28 cellular contexts compared by ENCODE assay signal in the genomic region with DNA sequence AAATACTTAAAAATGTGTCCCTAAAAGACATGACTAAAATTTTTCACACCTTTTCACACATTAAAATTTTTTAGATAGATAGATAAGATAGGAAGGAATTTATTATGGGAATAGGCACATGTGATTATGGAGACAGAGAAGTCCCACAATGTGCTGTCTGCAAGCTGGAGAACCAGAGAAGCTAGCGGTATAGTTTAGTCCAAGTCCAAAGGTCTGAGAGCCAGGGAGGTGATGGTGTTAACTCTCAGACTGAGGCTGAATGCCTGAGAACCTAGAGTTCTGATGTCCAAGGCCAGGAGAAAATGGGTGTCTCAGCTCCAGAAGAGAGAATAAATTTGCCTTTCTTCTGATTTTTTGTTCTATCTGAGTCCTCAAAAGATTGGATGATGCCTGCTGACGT.
"Had no signal": no experiment of that assay in that cellular context is flagged by ENCODE, and none has a peak within 500 bp of the region (broad histone marks: within the 10 kb centered on the region; RNA-seq: fewer than 3 reads in every experiment).

No MANE protein-coding gene starts in this region.

- H2AFZ ChIP-seq: neural progenitor cell, parathyroid adenoma had no signal

- H3K27ac Mint-ChIP-seq: natural killer cell; nephron; neural progenitor cell; progenitor cell of endocrine pancreas; stimulated activated effector memory CD8-positive, alpha-beta T cell treated with anti-CD3 and anti-CD28 coated beads, Interleukin-12 subunit alpha, Interleukin-12 subunit beta, amount 100 ng/mL, for 72 hours; stimulated activated naive B cell treated with anti-CD40 and anti-IgM and Interleukin-4, amounts not matched to agents 10 μg/mL and 1 μg/mL and 100 μg/mL, for 72 hours; stimulated activated naive CD8-positive, alpha-beta T cell treated with anti-CD3 and anti-CD28 coated beads, Interleukin-15, Interleukin-2, amounts not matched to agents 100 ng/mL and 50 ng/mL, for 24 hours had no signal

- H3K4me2 ChIP-seq: neural progenitor cell had no signal

- H3K9me3 Mint-ChIP-seq: natural killer cell; nephron; stimulated activated effector memory CD8-positive, alpha-beta T cell treated with anti-CD3 and anti-CD28 coated beads, Interleukin-12 subunit alpha, Interleukin-12 subunit beta, amount 100 ng/mL, for 72 hours; stimulated activated naive B cell treated with anti-CD40 and anti-IgM and Interleukin-4, amounts not matched to agents 10 μg/mL and 1 μg/mL and 100 μg/mL, for 72 hours; stimulated activated naive CD8-positive, alpha-beta T cell treated with anti-CD3 and anti-CD28 coated beads, Interleukin-15, Interleukin-2, amounts not matched to agents 100 ng/mL and 50 ng/mL, for 24 hours had no signal

- H3K79me2 ChIP-seq: parathyroid adenoma had no signal

- H3K4me1 ChIP-seq: parathyroid adenoma, vagina had no signal

- H3K9me3 ChIP-seq: ovary, psoas muscle, stomach, thoracic aorta, thyroid gland, tibial nerve, upper lobe of left lung, vagina had no signal

- H3K27me3 Mint-ChIP-seq: progenitor cell of endocrine pancreas; stimulated activated naive B cell treated with anti-CD40 and anti-IgM and Interleukin-4, amounts not matched to agents 10 μg/mL and 1 μg/mL and 100 μg/mL, for 72 hours; stimulated activated naive CD8-positive, alpha-beta T cell treated with anti-CD3 and anti-CD28 coated beads, Interleukin-15, Interleukin-2, amounts not matched to agents 100 ng/mL and 50 ng/mL, for 24 hours had no signal

- H3K27ac ChIP-seq: neural progenitor cell, ovary, parathyroid adenoma, psoas muscle, skin epidermis, stomach, thoracic aorta, thyroid gland, tibial nerve, upper lobe of left lung, vagina had no signal

- FAIRE-seq: urothelium cell line had no signal

- H3K4me1 Mint-ChIP-seq: natural killer cell; stimulated activated effector memory CD8-positive, alpha-beta T cell treated with anti-CD3 and anti-CD28 coated beads, Interleukin-12 subunit alpha, Interleukin-12 subunit beta, amount 100 ng/mL, for 72 hours; stimulated activated naive B cell treated with anti-CD40 and anti-IgM and Interleukin-4, amounts not matched to agents 10 μg/mL and 1 μg/mL and 100 μg/mL, for 72 hours had no signal

- ATAC-seq: natural killer cell; psoas muscle; right cardiac atrium; sciatic nerve; stimulated activated effector memory CD8-positive, alpha-beta T cell treated with anti-CD3 and anti-CD28 coated beads, Interleukin-12 subunit alpha, Interleukin-12 subunit beta, amount 100 ng/mL, for 72 hours; stimulated activated naive B cell treated with anti-CD40 and anti-IgM and Interleukin-4, amounts not matched to agents 10 μg/mL and 1 μg/mL and 100 μg/mL, for 72 hours had no signal

- DNase-seq: natural killer cell; occipital lobe; ovary; posterior cingulate gyrus; psoas muscle; right cardiac atrium; stimulated activated CD4-positive, alpha-beta T cell treated with anti-CD3 and anti-CD28 coated beads, Interleukin-15, amount 100 ng/mL, for 24 hours; stimulated activated CD4-positive, alpha-beta T cell treated with anti-CD3 and anti-CD28 coated beads, Interleukin-2, amount 100 ng/mL, for 24 hours; stimulated activated CD4-positive, alpha-beta T cell treated with anti-CD3 and anti-CD28 coated beads, Interleukin-2, amount 100 ng/mL, for 48 hours; stimulated activated CD4-positive, alpha-beta T cell treated with anti-CD3 and anti-CD28 coated beads, Interleukin-4, amount 100 ng/mL, for 24 hours; stimulated activated naive B cell treated with anti-CD40 and anti-IgM and Interleukin-4, amounts not matched to agents 10 μg/mL and 1 μg/mL and 100 μg/mL, for 72 hours; stimulated activated naive CD4-positive, alpha-beta T cell treated with Interleukin-2 at 50 U/mL for 16 hours; stomach; thyroid gland; trophoblast cell; upper lobe of left lung had no signal

- H3K36me3 ChIP-seq: neural progenitor cell, ovary, thoracic aorta, thyroid gland, tibial nerve, vagina had no signal

- H3K4me3 Mint-ChIP-seq: natural killer cell; nephron; neural progenitor cell; stimulated activated effector memory CD8-positive, alpha-beta T cell treated with anti-CD3 and anti-CD28 coated beads, Interleukin-12 subunit alpha, Interleukin-12 subunit beta, amount 100 ng/mL, for 72 hours; stimulated activated naive B cell treated with anti-CD40 and anti-IgM and Interleukin-4, amounts not matched to agents 10 μg/mL and 1 μg/mL and 100 μg/mL, for 72 hours; stimulated activated naive CD8-positive, alpha-beta T cell treated with anti-CD3 and anti-CD28 coated beads, Interleukin-15, Interleukin-2, amounts not matched to agents 100 ng/mL and 50 ng/mL, for 24 hours had no signal

- H3K4me3 ChIP-seq: neural progenitor cell, ovary, psoas muscle, skin epidermis, stomach, thoracic aorta, thyroid gland, tibial nerve, upper lobe of left lung, vagina had no signal

- H3K27me3 ChIP-seq: neural progenitor cell, ovary, stomach, thyroid gland, tibial nerve, upper lobe of left lung, vagina had no signal

- H3K9ac ChIP-seq: neural progenitor cell, parathyroid adenoma had no signal
